Comparison of ENCODE assay signal across 2 cellular contexts in the genomic region with DNA sequence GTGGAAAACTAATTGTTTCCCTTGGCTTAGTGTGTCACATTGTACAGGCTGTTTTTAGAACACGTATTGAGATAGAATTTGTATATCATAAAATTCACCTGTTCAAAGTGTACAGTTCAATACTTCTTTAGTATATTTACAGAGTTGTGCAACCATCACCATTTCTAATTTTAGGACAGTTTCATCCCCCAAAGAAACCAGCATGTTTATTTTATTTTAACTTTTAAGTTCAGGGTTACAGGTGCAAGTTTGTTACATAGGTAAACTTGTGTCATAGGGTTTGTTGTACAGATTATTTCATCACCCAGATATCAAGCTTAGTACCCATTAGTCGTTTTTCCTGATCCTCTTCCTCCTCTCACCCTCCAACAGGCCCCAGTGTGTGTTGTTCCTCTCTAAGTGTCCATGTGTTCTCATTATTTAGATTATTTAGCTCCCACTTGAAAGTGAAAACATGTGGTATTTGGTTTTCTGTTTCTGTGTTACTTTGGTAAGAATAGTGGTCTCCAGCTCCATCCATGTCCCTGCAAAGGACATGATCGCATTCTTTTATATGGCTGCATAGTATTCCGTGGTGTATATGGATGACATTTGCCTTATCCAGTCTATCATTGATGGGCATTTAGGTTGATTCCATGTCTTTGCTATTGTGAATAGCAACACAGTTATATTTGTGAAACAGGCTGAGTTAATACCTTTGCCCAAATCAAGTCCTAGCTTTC.
TF ChIP-seq lines count a peak whose summit lies in the region.

No MANE protein-coding gene starts in this region.

TF ChIP-seq in K562, 482 proteins besides CTCF, POLR2A, EP300 and RAD21:
- TF ChIP-seq HDAC3 (IDR thresholded peaks at IDR 0.05; ENCODE audit: borderline replicate concordance, partially characterized antibody) (no peak), SREBF1 (IDR thresholded peaks at IDR 0.05; ENCODE audit: borderline replicate concordance, low read depth, low read length) (no peak), ZNF146 (CRISPR knock-in tag; IDR thresholded peaks at IDR 0.05; ENCODE audit: unreplicated experiment) (peak; percentile 11)
- TF ChIP-seq, protein P1, sequence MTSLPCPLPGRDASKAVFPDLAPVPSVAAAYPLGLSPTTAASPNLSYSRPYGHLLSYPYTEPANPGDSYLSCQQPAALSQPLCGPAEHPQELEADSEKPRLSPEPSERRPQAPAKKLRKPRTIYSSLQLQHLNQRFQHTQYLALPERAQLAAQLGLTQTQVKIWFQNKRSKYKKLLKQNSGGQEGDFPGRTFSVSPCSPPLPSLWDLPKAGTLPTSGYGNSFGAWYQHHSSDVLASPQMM (CRISPR knock-in tag; IDR thresholded peaks at IDR 0.05) = no peak
- TF ChIP-seq, protein P2, sequence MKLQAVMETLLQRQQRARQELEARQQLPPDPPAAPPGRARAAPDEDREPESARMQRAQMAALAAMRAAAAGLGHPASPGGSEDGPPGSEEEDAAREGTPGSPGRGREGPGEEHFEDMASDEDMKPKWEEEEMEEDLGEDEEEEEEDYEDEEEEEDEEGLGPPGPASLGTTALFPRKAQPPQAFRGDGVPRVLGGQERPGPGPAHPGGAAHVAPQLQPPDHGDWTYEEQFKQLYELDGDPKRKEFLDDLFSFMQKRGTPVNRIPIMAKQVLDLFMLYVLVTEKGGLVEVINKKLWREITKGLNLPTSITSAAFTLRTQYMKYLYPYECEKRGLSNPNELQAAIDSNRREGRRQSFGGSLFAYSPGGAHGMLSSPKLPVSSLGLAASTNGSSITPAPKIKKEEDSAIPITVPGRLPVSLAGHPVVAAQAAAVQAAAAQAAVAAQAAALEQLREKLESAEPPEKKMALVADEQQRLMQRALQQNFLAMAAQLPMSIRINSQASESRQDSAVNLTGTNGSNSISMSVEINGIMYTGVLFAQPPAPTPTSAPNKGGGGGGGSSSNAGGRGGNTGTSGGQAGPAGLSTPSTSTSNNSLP (IDR thresholded peaks at IDR 0.05; ENCODE audit: borderline replicate concordance, low read depth, low read length) = no peak

TF ChIP-seq in HepG2, 621 proteins besides CTCF, POLR2A, EP300 and RAD21:
- 0 out of 2 replicates have a peak, but pooled peaks have one; percentile 3 for TF ChIP-seq CEBPG (CRISPR knock-in tag; IDR thresholded peaks at IDR 0.05)
- TF ChIP-seq RARA (CRISPR knock-in tag; IDR thresholded peaks at IDR 0.05) = peak; percentile 41
- TF ChIP-seq, protein P3, sequence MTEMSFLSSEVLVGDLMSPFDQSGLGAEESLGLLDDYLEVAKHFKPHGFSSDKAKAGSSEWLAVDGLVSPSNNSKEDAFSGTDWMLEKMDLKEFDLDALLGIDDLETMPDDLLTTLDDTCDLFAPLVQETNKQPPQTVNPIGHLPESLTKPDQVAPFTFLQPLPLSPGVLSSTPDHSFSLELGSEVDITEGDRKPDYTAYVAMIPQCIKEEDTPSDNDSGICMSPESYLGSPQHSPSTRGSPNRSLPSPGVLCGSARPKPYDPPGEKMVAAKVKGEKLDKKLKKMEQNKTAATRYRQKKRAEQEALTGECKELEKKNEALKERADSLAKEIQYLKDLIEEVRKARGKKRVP (CRISPR knock-in tag; IDR thresholded peaks at IDR 0.05) = peak in 1 of 2 experiments; percentile 42; a peak in 1 of 4 replicates
- TF ChIP-seq, protein P4, sequence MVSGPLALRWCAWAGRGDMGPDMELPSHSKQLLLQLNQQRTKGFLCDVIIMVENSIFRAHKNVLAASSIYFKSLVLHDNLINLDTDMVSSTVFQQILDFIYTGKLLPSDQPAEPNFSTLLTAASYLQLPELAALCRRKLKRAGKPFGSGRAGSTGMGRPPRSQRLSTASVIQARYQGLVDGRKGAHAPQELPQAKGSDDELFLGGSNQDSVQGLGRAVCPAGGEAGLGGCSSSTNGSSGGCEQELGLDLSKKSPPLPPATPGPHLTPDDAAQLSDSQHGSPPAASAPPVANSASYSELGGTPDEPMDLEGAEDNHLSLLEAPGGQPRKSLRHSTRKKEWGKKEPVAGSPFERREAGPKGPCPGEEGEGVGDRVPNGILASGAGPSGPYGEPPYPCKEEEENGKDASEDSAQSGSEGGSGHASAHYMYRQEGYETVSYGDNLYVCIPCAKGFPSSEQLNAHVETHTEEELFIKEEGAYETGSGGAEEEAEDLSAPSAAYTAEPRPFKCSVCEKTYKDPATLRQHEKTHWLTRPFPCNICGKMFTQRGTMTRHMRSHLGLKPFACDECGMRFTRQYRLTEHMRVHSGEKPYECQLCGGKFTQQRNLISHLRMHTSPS (CRISPR knock-in tag; IDR thresholded peaks at IDR 0.05; ENCODE audit: low read depth) = no peak
- peak; percentile 97 for TF ChIP-seq ZNF260 (CRISPR knock-in tag; IDR thresholded peaks at IDR 0.05; ENCODE audit: borderline replicate concordance, low read depth)
- TF ChIP-seq, protein P5, sequence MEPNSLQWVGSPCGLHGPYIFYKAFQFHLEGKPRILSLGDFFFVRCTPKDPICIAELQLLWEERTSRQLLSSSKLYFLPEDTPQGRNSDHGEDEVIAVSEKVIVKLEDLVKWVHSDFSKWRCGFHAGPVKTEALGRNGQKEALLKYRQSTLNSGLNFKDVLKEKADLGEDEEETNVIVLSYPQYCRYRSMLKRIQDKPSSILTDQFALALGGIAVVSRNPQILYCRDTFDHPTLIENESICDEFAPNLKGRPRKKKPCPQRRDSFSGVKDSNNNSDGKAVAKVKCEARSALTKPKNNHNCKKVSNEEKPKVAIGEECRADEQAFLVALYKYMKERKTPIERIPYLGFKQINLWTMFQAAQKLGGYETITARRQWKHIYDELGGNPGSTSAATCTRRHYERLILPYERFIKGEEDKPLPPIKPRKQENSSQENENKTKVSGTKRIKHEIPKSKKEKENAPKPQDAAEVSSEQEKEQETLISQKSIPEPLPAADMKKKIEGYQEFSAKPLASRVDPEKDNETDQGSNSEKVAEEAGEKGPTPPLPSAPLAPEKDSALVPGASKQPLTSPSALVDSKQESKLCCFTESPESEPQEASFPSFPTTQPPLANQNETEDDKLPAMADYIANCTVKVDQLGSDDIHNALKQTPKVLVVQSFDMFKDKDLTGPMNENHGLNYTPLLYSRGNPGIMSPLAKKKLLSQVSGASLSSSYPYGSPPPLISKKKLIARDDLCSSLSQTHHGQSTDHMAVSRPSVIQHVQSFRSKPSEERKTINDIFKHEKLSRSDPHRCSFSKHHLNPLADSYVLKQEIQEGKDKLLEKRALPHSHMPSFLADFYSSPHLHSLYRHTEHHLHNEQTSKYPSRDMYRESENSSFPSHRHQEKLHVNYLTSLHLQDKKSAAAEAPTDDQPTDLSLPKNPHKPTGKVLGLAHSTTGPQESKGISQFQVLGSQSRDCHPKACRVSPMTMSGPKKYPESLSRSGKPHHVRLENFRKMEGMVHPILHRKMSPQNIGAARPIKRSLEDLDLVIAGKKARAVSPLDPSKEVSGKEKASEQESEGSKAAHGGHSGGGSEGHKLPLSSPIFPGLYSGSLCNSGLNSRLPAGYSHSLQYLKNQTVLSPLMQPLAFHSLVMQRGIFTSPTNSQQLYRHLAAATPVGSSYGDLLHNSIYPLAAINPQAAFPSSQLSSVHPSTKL (CRISPR knock-in tag; IDR thresholded peaks at IDR 0.05) = peak; percentile 27; the same call in 1 of the 2 replicates
- 0 out of 2 replicates have a peak, but pooled peaks have one; percentile 19 for TF ChIP-seq ELF3 (CRISPR knock-in tag; IDR thresholded peaks at IDR 0.05)
- no peak for TF ChIP-seq SOX13 (IDR thresholded peaks at IDR 0.05)
- peak in 1 of 2 experiments; percentile 20; a peak in 1 of 4 replicates for TF ChIP-seq SOX13 (CRISPR knock-in tag; conservative IDR thresholded peaks at IDR 0.05 in 1 of 2, IDR thresholded peaks at IDR 0.05 in 1 of 2)
- TF ChIP-seq CEBPB (IDR thresholded peaks at IDR 0.05; ENCODE audit: borderline replicate concordance, low read depth, low read length) = 0 out of 2 replicates have a peak, but pooled peaks have one; percentile 7
- TF ChIP-seq ZNF251 (CRISPR knock-in tag; IDR thresholded peaks at IDR 0.05) = no peak
- TF ChIP-seq FOXP1 (IDR thresholded peaks at IDR 0.05) = no peak
- TF ChIP-seq FOXP1 (CRISPR knock-in tag; IDR thresholded peaks at IDR 0.05) = no peak
- no peak for TF ChIP-seq GATAD2A (CRISPR knock-in tag; IDR thresholded peaks at IDR 0.05)
- TF ChIP-seq MEF2D (CRISPR knock-in tag; IDR thresholded peaks at IDR 0.05) = peak; percentile 70; the same call in 1 of the 2 replicates
- TF ChIP-seq SOX6 (IDR thresholded peaks at IDR 0.05) = no peak
- TF ChIP-seq SOX6 (CRISPR knock-in tag; IDR thresholded peaks at IDR 0.05) = peak; percentile 23; the same call in 1 of the 2 replicates
- TF ChIP-seq MED1 (CRISPR knock-in tag; IDR thresholded peaks at IDR 0.05) = 0 out of 2 replicates have a peak, but pooled peaks have one; percentile 21
- TF ChIP-seq FOXA3 (CRISPR knock-in tag; IDR thresholded peaks at IDR 0.05) = peak; percentile 42; the same call in 1 of the 2 replicates
- TF ChIP-seq, protein P6, sequence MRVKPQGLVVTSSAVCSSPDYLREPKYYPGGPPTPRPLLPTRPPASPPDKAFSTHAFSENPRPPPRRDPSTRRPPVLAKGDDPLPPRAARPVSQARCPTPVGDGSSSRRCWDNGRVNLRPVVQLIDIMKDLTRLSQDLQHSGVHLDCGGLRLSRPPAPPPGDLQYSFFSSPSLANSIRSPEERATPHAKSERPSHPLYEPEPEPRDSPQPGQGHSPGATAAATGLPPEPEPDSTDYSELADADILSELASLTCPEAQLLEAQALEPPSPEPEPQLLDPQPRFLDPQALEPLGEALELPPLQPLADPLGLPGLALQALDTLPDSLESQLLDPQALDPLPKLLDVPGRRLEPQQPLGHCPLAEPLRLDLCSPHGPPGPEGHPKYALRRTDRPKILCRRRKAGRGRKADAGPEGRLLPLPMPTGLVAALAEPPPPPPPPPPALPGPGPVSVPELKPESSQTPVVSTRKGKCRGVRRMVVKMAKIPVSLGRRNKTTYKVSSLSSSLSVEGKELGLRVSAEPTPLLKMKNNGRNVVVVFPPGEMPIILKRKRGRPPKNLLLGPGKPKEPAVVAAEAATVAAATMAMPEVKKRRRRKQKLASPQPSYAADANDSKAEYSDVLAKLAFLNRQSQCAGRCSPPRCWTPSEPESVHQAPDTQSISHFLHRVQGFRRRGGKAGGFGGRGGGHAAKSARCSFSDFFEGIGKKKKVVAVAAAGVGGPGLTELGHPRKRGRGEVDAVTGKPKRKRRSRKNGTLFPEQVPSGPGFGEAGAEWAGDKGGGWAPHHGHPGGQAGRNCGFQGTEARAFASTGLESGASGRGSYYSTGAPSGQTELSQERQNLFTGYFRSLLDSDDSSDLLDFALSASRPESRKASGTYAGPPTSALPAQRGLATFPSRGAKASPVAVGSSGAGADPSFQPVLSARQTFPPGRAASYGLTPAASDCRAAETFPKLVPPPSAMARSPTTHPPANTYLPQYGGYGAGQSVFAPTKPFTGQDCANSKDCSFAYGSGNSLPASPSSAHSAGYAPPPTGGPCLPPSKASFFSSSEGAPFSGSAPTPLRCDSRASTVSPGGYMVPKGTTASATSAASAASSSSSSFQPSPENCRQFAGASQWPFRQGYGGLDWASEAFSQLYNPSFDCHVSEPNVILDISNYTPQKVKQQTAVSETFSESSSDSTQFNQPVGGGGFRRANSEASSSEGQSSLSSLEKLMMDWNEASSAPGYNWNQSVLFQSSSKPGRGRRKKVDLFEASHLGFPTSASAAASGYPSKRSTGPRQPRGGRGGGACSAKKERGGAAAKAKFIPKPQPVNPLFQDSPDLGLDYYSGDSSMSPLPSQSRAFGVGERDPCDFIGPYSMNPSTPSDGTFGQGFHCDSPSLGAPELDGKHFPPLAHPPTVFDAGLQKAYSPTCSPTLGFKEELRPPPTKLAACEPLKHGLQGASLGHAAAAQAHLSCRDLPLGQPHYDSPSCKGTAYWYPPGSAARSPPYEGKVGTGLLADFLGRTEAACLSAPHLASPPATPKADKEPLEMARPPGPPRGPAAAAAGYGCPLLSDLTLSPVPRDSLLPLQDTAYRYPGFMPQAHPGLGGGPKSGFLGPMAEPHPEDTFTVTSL (CRISPR knock-in tag; IDR thresholded peaks at IDR 0.05; ENCODE audit: borderline replicate concordance) = peak; percentile 31; the same call in 1 of the 2 replicates
